In the genomic region with DNA sequence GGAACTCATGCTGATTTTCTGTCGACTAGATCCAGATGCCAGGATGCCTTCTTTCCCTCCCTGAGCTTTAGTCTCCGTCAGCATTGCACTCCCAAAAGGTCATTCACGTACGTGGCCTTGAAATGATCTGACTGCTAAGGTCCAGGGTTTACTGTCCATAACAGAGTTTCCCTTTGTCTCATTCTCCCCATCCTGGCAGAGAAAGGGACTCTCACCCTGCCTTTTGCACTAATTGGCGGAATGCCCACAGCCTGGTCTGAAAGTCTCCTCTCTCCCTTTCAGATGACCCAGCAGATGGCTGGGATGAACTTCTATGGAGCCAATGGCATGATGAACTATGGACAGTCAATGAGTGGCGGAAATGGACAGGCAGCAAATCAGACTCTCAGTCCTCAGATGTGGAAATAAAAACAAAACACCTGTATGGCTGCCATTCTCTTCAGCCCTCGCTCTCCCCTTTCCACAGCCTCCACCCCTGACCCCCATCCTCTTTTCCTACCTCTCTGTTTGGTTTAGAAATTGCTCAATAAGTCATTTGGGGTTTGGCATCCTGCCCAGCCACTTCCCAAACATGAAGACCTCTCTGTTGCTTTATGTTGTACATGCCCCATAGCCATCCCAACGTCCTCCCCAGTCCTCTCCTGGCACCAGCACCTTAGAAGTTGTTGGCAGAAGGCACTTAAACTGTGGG, we compare ENCODE assay signal across 1 cellular context.
TF ChIP-seq lines count a peak whose summit lies in the region.

No MANE protein-coding gene starts in this region.

TF ChIP-seq in HepG2, 621 proteins besides CTCF, POLR2A, EP300 and RAD21 (continued from another document and continues in another):
- TF ChIP-seq, protein P1, sequence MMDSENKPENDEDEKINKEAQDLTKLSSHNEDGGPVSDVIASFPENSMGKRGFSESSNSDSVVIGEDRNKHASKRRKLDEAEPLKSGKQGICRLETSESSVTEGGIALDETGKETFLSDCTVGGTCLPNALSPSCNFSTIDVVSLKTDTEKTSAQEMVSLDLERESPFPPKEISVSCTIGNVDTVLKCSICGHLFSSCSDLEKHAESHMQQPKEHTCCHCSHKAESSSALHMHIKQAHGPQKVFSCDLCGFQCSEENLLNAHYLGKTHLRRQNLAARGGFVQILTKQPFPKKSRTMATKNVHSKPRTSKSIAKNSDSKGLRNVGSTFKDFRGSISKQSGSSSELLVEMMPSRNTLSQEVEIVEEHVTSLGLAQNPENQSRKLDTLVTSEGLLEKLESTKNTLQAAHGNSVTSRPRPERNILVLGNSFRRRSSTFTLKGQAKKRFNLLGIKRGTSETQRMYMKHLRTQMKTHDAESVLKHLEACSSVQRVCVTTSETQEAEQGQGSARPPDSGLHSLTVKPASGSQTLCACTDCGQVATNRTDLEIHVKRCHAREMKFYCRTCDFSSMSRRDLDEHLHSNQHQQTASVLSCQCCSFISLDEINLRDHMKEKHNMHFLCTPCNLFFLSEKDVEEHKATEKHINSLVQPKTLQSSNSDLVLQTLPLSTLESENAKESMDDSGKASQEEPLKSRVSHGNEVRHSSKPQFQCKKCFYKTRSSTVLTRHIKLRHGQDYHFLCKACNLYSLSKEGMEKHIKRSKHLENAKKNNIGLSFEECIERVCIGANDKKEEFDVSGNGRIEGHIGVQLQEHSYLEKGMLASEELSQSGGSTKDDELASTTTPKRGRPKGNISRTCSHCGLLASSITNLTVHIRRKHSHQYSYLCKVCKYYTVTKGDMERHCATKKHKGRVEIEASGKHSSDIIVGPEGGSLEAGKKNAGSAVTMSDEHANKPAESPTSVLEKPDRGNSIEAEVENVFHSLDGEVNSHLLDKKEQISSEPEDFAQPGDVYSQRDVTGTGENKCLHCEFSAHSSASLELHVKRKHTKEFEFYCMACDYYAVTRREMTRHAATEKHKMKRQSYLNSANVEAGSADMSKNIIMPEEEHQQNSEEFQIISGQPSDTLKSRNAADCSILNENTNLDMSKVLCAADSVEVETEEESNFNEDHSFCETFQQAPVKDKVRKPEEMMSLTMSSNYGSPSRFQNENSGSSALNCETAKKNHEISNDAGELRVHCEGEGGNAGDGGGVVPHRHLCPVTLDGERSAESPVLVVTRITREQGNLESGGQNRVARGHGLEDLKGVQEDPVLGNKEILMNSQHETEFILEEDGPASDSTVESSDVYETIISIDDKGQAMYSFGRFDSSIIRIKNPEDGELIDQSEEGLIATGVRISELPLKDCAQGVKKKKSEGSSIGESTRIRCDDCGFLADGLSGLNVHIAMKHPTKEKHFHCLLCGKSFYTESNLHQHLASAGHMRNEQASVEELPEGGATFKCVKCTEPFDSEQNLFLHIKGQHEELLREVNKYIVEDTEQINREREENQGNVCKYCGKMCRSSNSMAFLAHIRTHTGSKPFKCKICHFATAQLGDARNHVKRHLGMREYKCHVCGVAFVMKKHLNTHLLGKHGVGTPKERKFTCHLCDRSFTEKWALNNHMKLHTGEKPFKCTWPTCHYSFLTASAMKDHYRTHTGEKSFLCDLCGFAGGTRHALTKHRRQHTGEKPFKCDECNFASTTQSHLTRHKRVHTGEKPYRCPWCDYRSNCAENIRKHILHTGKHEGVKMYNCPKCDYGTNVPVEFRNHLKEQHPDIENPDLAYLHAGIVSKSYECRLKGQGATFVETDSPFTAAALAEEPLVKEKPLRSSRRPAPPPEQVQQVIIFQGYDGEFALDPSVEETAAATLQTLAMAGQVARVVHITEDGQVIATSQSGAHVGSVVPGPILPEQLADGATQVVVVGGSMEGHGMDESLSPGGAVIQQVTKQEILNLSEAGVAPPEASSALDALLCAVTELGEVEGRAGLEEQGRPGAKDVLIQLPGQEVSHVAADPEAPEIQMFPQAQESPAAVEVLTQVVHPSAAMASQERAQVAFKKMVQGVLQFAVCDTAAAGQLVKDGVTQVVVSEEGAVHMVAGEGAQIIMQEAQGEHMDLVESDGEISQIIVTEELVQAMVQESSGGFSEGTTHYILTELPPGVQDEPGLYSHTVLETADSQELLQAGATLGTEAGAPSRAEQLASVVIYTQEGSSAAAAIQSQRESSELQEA (CRISPR knock-in tag; IDR thresholded peaks at IDR 0.05; ENCODE audit: not compliant biosample characterization): no peak
- no peak for TF ChIP-seq ATM (IDR thresholded peaks at IDR 0.05; ENCODE audit: borderline replicate concordance)
- TF ChIP-seq RBAK (CRISPR knock-in tag; IDR thresholded peaks at IDR 0.05): peak; percentile 70; the same call in 1 of the 2 replicates
- no peak for TF ChIP-seq ZNF282 (IDR thresholded peaks at IDR 0.05; ENCODE audit: partially characterized antibody)
- TF ChIP-seq ZNF446 (CRISPR knock-in tag; IDR thresholded peaks at IDR 0.05): no peak
- TF ChIP-seq, protein P2, sequence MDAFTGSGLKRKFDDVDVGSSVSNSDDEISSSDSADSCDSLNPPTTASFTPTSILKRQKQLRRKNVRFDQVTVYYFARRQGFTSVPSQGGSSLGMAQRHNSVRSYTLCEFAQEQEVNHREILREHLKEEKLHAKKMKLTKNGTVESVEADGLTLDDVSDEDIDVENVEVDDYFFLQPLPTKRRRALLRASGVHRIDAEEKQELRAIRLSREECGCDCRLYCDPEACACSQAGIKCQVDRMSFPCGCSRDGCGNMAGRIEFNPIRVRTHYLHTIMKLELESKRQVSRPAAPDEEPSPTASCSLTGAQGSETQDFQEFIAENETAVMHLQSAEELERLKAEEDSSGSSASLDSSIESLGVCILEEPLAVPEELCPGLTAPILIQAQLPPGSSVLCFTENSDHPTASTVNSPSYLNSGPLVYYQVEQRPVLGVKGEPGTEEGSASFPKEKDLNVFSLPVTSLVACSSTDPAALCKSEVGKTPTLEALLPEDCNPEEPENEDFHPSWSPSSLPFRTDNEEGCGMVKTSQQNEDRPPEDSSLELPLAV (CRISPR knock-in tag; conservative IDR thresholded peaks at IDR 0.05; ENCODE audit: low read depth): no peak
- TF ChIP-seq ETV6 (CRISPR knock-in tag; conservative IDR thresholded peaks at IDR 0.05): no peak
- TF ChIP-seq MYNN (CRISPR knock-in tag; IDR thresholded peaks at IDR 0.05; ENCODE audit: low read depth): no peak
- no peak for TF ChIP-seq ZFP90 (CRISPR knock-in tag; IDR thresholded peaks at IDR 0.05; ENCODE audit: borderline replicate concordance)
- peak; percentile 53 for TF ChIP-seq ELF1 (CRISPR knock-in tag; IDR thresholded peaks at IDR 0.05)
- no peak for TF ChIP-seq ZNF30 (CRISPR knock-in tag; IDR thresholded peaks at IDR 0.05)
- peak; percentile 57; the same call in 1 of the 2 replicates for TF ChIP-seq ZSCAN21 (CRISPR knock-in tag; IDR thresholded peaks at IDR 0.05; ENCODE audit: borderline replicate concordance)
- 0 out of 2 replicates have a peak, but pooled peaks have one; percentile 44 for TF ChIP-seq SNAPC2 (CRISPR knock-in tag; IDR thresholded peaks at IDR 0.05)
- TF ChIP-seq MED1 (CRISPR knock-in tag; IDR thresholded peaks at IDR 0.05): peak; percentile 89
- no peak for TF ChIP-seq ATF7-NPFF (CRISPR knock-in tag; IDR thresholded peaks at IDR 0.05; ENCODE audit: low read depth)
- peak; percentile 99 for TF ChIP-seq ZNF710 (CRISPR knock-in tag; IDR thresholded peaks at IDR 0.05; ENCODE audit: borderline replicate concordance)
- TF ChIP-seq IKZF1 (IDR thresholded peaks at IDR 0.05): no peak
- no peak for TF ChIP-seq JUNB (CRISPR knock-in tag; IDR thresholded peaks at IDR 0.05; ENCODE audit: borderline replicate concordance)
- no peak for TF ChIP-seq EEA1 (CRISPR knock-in tag; IDR thresholded peaks at IDR 0.05; ENCODE audit: borderline replicate concordance)
- TF ChIP-seq PAF1 (CRISPR knock-in tag; IDR thresholded peaks at IDR 0.05): 0 out of 2 replicates have a peak, but pooled peaks have one; percentile 44
- no peak for TF ChIP-seq MATR3 (CRISPR knock-in tag; IDR thresholded peaks at IDR 0.05)
- TF ChIP-seq EZH2 (conservative IDR thresholded peaks at IDR 0.05; ENCODE audit: low read depth, low read length): no peak
- no peak for TF ChIP-seq ZNF543 (CRISPR knock-in tag; IDR thresholded peaks at IDR 0.05)
- no peak for TF ChIP-seq ARNTL (CRISPR knock-in tag; IDR thresholded peaks at IDR 0.05)
- TF ChIP-seq ELF3 (CRISPR knock-in tag; IDR thresholded peaks at IDR 0.05): peak; percentile 75
- peak; percentile 93 for TF ChIP-seq ZMYM4 (CRISPR knock-in tag; IDR thresholded peaks at IDR 0.05)
- TF ChIP-seq ZNF256 (CRISPR knock-in tag; conservative IDR thresholded peaks at IDR 0.05): no peak
- peak; percentile 59; the same call in 1 of the 2 replicates for TF ChIP-seq ZNF414 (CRISPR knock-in tag; IDR thresholded peaks at IDR 0.05)
- TF ChIP-seq NR2F1 (CRISPR knock-in tag; IDR thresholded peaks at IDR 0.05): peak; percentile 61 to 80; a peak in 3 of 4 replicates
- TF ChIP-seq ZNF44 (CRISPR knock-in tag; IDR thresholded peaks at IDR 0.05): no peak
- TF ChIP-seq, protein P3, sequence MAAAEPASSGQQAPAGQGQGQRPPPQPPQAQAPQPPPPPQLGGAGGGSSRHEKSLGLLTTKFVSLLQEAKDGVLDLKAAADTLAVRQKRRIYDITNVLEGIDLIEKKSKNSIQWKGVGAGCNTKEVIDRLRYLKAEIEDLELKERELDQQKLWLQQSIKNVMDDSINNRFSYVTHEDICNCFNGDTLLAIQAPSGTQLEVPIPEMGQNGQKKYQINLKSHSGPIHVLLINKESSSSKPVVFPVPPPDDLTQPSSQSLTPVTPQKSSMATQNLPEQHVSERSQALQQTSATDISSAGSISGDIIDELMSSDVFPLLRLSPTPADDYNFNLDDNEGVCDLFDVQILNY (CRISPR knock-in tag; conservative IDR thresholded peaks at IDR 0.05): no peak
- TF ChIP-seq, protein P4, sequence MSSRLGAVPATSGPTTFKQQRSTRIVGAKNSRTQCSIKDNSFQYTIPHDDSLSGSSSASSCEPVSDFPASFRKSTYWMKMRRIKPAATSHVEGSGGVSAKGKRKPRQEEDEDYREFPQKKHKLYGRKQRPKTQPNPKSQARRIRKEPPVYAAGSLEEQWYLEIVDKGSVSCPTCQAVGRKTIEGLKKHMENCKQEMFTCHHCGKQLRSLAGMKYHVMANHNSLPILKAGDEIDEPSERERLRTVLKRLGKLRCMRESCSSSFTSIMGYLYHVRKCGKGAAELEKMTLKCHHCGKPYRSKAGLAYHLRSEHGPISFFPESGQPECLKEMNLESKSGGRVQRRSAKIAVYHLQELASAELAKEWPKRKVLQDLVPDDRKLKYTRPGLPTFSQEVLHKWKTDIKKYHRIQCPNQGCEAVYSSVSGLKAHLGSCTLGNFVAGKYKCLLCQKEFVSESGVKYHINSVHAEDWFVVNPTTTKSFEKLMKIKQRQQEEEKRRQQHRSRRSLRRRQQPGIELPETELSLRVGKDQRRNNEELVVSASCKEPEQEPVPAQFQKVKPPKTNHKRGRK (CRISPR knock-in tag; IDR thresholded peaks at IDR 0.05): no peak
- TF ChIP-seq ZNF75D (CRISPR knock-in tag; IDR thresholded peaks at IDR 0.05; ENCODE audit: borderline replicate concordance): no peak
- no peak for TF ChIP-seq ZNF143 (CRISPR knock-in tag; IDR thresholded peaks at IDR 0.05)
- no peak for TF ChIP-seq ZNF709 (CRISPR knock-in tag; IDR thresholded peaks at IDR 0.05)
- no peak for TF ChIP-seq ZNF850 (CRISPR knock-in tag; conservative IDR thresholded peaks at IDR 0.05)
- TF ChIP-seq, protein P5, sequence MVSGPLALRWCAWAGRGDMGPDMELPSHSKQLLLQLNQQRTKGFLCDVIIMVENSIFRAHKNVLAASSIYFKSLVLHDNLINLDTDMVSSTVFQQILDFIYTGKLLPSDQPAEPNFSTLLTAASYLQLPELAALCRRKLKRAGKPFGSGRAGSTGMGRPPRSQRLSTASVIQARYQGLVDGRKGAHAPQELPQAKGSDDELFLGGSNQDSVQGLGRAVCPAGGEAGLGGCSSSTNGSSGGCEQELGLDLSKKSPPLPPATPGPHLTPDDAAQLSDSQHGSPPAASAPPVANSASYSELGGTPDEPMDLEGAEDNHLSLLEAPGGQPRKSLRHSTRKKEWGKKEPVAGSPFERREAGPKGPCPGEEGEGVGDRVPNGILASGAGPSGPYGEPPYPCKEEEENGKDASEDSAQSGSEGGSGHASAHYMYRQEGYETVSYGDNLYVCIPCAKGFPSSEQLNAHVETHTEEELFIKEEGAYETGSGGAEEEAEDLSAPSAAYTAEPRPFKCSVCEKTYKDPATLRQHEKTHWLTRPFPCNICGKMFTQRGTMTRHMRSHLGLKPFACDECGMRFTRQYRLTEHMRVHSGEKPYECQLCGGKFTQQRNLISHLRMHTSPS (CRISPR knock-in tag; IDR thresholded peaks at IDR 0.05; ENCODE audit: low read depth): peak; percentile 89
